Comparison of ENCODE assay signal across 2 cellular contexts in the genomic region with DNA sequence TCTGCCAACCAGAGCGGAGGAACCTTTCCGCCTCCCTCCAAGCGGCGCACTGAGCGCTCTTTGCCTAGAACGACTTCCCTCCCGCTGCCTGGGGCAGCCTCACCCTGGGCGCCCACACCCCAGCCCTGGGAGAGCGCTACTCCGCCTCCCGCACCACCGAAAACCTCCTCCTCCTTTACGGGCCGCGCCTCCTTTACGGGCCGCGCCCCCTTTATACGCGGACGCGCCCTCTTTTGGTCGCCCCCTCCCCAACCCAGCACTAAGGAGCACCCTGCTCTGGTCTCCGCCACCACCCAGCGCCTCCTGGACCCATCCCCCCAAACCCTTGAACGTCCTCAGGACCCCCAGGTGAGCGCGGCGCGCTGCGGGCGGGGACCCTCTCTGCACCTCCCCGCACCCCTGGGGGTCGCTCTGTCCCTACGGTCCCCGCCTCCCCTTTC.
TF ChIP-seq lines count a peak whose summit lies in the region.

No MANE protein-coding gene starts in this region.

TF ChIP-seq in IMR-90, 13 proteins besides CTCF, POLR2A, EP300 and RAD21:
- no peak for TF ChIP-seq CEBPB (IDR thresholded peaks at IDR 0.05; ENCODE audit: low read depth, low read length)
- TF ChIP-seq, protein P1, sequence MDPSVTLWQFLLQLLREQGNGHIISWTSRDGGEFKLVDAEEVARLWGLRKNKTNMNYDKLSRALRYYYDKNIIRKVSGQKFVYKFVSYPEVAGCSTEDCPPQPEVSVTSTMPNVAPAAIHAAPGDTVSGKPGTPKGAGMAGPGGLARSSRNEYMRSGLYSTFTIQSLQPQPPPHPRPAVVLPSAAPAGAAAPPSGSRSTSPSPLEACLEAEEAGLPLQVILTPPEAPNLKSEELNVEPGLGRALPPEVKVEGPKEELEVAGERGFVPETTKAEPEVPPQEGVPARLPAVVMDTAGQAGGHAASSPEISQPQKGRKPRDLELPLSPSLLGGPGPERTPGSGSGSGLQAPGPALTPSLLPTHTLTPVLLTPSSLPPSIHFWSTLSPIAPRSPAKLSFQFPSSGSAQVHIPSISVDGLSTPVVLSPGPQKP (IDR thresholded peaks at IDR 0.05; ENCODE audit: borderline replicate concordance, low read depth, low read length) = no peak
- no peak for TF ChIP-seq MAFK (IDR thresholded peaks at IDR 0.05; ENCODE audit: low read depth, low read length)
- TF ChIP-seq NFE2L2 (IDR thresholded peaks at IDR 0.05; ENCODE audit: low read depth, low read length) = no peak
- TF ChIP-seq MXI1 (IDR thresholded peaks at IDR 0.05; ENCODE audit: borderline replicate concordance, low read depth, low read length) = no peak
- no peak for TF ChIP-seq RFX5 (IDR thresholded peaks at IDR 0.05; ENCODE audit: low read depth, low read length)
- TF ChIP-seq CHD1 (IDR thresholded peaks at IDR 0.05; ENCODE audit: low read depth, low read length) = no peak
- TF ChIP-seq, protein P2, sequence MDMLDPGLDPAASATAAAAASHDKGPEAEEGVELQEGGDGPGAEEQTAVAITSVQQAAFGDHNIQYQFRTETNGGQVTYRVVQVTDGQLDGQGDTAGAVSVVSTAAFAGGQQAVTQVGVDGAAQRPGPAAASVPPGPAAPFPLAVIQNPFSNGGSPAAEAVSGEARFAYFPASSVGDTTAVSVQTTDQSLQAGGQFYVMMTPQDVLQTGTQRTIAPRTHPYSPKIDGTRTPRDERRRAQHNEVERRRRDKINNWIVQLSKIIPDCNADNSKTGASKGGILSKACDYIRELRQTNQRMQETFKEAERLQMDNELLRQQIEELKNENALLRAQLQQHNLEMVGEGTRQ (IDR thresholded peaks at IDR 0.05; ENCODE audit: low read depth, low read length) = no peak
- TF ChIP-seq RCOR1 (IDR thresholded peaks at IDR 0.05; ENCODE audit: insufficient replicate concordance, low read length) = no peak
- TF ChIP-seq BHLHE40 (IDR thresholded peaks at IDR 0.05; ENCODE audit: low read depth, low read length) = no peak
- no peak for TF ChIP-seq FOS (IDR thresholded peaks at IDR 0.05; ENCODE audit: low read depth, low read length)
- TF ChIP-seq MAZ (IDR thresholded peaks at IDR 0.05; ENCODE audit: borderline replicate concordance, low read depth, low read length) = no peak
- no peak for TF ChIP-seq SMC3 (IDR thresholded peaks at IDR 0.05; ENCODE audit: low read depth, low read length)

TF ChIP-seq in endothelial cell of umbilical vein, 7 proteins besides CTCF, POLR2A, EP300 and RAD21:
- peak; percentile 85 for TF ChIP-seq EZH2 (IDR thresholded peaks at IDR 0.05; ENCODE audit: borderline replicate concordance, low read depth, low read length, severe bottlenecking)
- TF ChIP-seq MYC (IDR thresholded peaks at IDR 0.05; ENCODE audit: low read depth, low read length) = no peak
